Comparison of ENCODE assay signal across 1 cellular context in genomic region chr5:179755022-179755421, GRCh38.
A peak's percentile ranks its signal among the peaks of the same experiment; 100 is the strongest.
TF ChIP-seq lines count a peak whose summit lies in the region.

No MANE protein-coding gene starts in this region.

TF ChIP-seq in HepG2, 621 proteins besides CTCF, POLR2A, EP300 and RAD21 (continued from another document):
- TF ChIP-seq ZC3H13 (CRISPR knock-in tag; IDR thresholded peaks at IDR 0.05), result 0 out of 2 replicates have a peak, but pooled peaks have one; percentile 28
- TF ChIP-seq ELF1 (CRISPR knock-in tag; IDR thresholded peaks at IDR 0.05), result peak; percentile 63
- TF ChIP-seq, protein P1, sequence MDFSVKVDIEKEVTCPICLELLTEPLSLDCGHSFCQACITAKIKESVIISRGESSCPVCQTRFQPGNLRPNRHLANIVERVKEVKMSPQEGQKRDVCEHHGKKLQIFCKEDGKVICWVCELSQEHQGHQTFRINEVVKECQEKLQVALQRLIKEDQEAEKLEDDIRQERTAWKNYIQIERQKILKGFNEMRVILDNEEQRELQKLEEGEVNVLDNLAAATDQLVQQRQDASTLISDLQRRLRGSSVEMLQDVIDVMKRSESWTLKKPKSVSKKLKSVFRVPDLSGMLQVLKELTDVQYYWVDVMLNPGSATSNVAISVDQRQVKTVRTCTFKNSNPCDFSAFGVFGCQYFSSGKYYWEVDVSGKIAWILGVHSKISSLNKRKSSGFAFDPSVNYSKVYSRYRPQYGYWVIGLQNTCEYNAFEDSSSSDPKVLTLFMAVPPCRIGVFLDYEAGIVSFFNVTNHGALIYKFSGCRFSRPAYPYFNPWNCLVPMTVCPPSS (IDR thresholded peaks at IDR 0.05), result no peak
- no peak for TF ChIP-seq DBP (CRISPR knock-in tag; IDR thresholded peaks at IDR 0.05; ENCODE audit: not compliant biosample characterization)
- TF ChIP-seq, protein P2, sequence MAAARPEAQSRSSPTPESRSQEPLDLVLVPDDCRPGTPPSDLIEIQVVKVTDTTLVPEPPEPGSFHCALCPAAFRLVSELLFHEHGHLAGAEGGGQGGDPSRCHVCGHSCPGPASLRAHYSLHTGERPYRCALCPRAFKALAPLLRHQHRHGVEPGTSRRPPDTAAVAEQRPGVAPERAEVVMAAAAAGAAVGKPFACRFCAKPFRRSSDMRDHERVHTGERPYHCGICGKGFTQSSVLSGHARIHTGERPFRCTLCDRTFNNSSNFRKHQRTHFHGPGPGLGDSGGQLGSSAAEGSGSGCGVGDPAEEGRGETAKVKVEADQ (CRISPR knock-in tag; IDR thresholded peaks at IDR 0.05; ENCODE audit: borderline replicate concordance), result no peak
- no peak for TF ChIP-seq RELA (CRISPR knock-in tag; IDR thresholded peaks at IDR 0.05)
- no peak for TF ChIP-seq SRF (IDR thresholded peaks at IDR 0.05; ENCODE audit: low read depth, low read length)
- TF ChIP-seq RNF2 (conservative IDR thresholded peaks at IDR 0.05; ENCODE audit: low read depth), result no peak
- no peak for TF ChIP-seq ZNF816 (CRISPR knock-in tag; IDR thresholded peaks at IDR 0.05; ENCODE audit: borderline replicate concordance)
- TF ChIP-seq ATF4 (CRISPR knock-in tag; IDR thresholded peaks at IDR 0.05), result no peak
- TF ChIP-seq, protein P3, sequence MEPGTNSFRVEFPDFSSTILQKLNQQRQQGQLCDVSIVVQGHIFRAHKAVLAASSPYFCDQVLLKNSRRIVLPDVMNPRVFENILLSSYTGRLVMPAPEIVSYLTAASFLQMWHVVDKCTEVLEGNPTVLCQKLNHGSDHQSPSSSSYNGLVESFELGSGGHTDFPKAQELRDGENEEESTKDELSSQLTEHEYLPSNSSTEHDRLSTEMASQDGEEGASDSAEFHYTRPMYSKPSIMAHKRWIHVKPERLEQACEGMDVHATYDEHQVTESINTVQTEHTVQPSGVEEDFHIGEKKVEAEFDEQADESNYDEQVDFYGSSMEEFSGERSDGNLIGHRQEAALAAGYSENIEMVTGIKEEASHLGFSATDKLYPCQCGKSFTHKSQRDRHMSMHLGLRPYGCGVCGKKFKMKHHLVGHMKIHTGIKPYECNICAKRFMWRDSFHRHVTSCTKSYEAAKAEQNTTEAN (CRISPR knock-in tag; conservative IDR thresholded peaks at IDR 0.05), result 0 out of 2 replicates have a peak, but pooled peaks have one; percentile 24
- TF ChIP-seq ZNF83 (CRISPR knock-in tag; IDR thresholded peaks at IDR 0.05; ENCODE audit: borderline replicate concordance), result no peak
- TF ChIP-seq IRF2 (CRISPR knock-in tag; IDR thresholded peaks at IDR 0.05), result no peak; the same call in 1 of the 2 replicates
- TF ChIP-seq TBX2 (CRISPR knock-in tag; IDR thresholded peaks at IDR 0.05; ENCODE audit: borderline replicate concordance), result peak; percentile 79
- TF ChIP-seq IKZF5 (CRISPR knock-in tag; IDR thresholded peaks at IDR 0.05), result 0 out of 2 replicates have a peak, but pooled peaks have one; percentile 42
- peak; percentile 84 for TF ChIP-seq SAP130 (CRISPR knock-in tag; IDR thresholded peaks at IDR 0.05; ENCODE audit: low read depth)
- no peak for TF ChIP-seq HNRNPH1 (optimal IDR thresholded peaks at IDR 0.05; ENCODE audit: low read depth, low read length)
- TF ChIP-seq ZNF761 (CRISPR knock-in tag; conservative IDR thresholded peaks at IDR 0.05), result no peak
- TF ChIP-seq, protein P4, sequence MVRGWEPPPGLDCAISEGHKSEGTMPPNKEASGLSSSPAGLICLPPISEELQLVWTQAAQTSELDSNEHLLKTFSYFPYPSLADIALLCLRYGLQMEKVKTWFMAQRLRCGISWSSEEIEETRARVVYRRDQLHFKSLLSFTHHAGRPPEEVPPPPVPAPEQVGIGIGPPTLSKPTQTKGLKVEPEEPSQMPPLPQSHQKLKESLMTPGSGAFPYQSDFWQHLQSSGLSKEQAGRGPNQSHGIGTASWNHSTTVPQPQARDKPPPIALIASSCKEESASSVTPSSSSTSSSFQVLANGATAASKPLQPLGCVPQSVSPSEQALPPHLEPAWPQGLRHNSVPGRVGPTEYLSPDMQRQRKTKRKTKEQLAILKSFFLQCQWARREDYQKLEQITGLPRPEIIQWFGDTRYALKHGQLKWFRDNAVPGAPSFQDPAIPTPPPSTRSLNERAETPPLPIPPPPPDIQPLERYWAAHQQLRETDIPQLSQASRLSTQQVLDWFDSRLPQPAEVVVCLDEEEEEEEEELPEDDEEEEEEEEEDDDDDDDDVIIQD (CRISPR knock-in tag; IDR thresholded peaks at IDR 0.05; ENCODE audit: low read depth), result 0 out of 2 replicates have a peak, but pooled peaks have one; percentile 38
- no peak for TF ChIP-seq ZNF790 (CRISPR knock-in tag; IDR thresholded peaks at IDR 0.05; ENCODE audit: borderline replicate concordance)
- TF ChIP-seq KMT2A (CRISPR knock-in tag; IDR thresholded peaks at IDR 0.05), result peak; percentile 24; the same call in 1 of the 2 replicates
- TF ChIP-seq, protein P5, sequence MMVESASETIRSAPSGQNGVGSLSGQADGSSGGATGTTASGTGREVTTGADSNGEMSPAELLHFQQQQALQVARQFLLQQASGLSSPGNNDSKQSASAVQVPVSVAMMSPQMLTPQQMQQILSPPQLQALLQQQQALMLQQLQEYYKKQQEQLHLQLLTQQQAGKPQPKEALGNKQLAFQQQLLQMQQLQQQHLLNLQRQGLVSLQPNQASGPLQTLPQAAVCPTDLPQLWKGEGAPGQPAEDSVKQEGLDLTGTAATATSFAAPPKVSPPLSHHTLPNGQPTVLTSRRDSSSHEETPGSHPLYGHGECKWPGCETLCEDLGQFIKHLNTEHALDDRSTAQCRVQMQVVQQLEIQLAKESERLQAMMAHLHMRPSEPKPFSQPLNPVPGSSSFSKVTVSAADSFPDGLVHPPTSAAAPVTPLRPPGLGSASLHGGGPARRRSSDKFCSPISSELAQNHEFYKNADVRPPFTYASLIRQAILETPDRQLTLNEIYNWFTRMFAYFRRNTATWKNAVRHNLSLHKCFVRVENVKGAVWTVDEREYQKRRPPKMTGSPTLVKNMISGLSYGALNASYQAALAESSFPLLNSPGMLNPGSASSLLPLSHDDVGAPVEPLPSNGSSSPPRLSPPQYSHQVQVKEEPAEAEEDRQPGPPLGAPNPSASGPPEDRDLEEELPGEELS (CRISPR knock-in tag; IDR thresholded peaks at IDR 0.05), result peak; percentile 71
- no peak for TF ChIP-seq ZNF33B (CRISPR knock-in tag; IDR thresholded peaks at IDR 0.05)
- 0 out of 2 replicates have a peak, but pooled peaks have one; percentile 20 for TF ChIP-seq POGK (CRISPR knock-in tag; conservative IDR thresholded peaks at IDR 0.05)
- no peak for TF ChIP-seq ZNF782 (CRISPR knock-in tag; IDR thresholded peaks at IDR 0.05; ENCODE audit: borderline replicate concordance)
- 0 out of 2 replicates have a peak, but pooled peaks have one; percentile 48 for TF ChIP-seq BRF2 (CRISPR knock-in tag; IDR thresholded peaks at IDR 0.05)
- peak; percentile 80 for TF ChIP-seq ESRRA (CRISPR knock-in tag; IDR thresholded peaks at IDR 0.05; ENCODE audit: low read depth)
- TF ChIP-seq, protein P6, sequence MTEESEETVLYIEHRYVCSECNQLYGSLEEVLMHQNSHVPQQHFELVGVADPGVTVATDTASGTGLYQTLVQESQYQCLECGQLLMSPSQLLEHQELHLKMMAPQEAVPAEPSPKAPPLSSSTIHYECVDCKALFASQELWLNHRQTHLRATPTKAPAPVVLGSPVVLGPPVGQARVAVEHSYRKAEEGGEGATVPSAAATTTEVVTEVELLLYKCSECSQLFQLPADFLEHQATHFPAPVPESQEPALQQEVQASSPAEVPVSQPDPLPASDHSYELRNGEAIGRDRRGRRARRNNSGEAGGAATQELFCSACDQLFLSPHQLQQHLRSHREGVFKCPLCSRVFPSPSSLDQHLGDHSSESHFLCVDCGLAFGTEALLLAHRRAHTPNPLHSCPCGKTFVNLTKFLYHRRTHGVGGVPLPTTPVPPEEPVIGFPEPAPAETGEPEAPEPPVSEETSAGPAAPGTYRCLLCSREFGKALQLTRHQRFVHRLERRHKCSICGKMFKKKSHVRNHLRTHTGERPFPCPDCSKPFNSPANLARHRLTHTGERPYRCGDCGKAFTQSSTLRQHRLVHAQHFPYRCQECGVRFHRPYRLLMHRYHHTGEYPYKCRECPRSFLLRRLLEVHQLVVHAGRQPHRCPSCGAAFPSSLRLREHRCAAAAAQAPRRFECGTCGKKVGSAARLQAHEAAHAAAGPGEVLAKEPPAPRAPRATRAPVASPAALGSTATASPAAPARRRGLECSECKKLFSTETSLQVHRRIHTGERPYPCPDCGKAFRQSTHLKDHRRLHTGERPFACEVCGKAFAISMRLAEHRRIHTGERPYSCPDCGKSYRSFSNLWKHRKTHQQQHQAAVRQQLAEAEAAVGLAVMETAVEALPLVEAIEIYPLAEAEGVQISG (CRISPR knock-in tag; IDR thresholded peaks at IDR 0.05), result peak; percentile 15; the same call in 1 of the 2 replicates
- no peak for TF ChIP-seq ZNF772 (CRISPR knock-in tag; IDR thresholded peaks at IDR 0.05)
